1 cellular context compared by ENCODE assay signal in the genomic region with DNA sequence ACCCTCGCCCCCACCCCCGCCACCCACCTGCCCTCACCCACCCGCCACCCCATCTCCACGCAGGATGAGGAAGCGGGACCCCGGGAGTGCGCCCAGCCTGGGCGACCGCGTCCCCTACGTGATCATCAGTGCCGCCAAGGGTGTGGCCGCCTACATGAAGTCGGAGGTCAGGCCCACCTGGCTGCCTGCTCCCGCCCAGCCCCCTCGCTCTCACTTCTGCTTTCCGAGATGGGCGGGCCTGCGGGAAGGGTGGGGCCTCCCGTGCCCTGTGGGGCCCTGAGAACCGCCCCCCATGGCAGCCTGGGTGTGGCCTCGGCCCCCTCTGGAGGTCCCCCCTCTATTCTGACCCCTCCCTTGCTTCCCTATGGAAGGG.
A peak's percentile ranks its signal among the peaks of the same experiment; 100 is the strongest.
TF ChIP-seq lines count a peak whose summit lies in the region.

No MANE protein-coding gene starts in this region.

TF ChIP-seq in GM12878, 131 proteins besides CTCF, POLR2A, EP300 and RAD21 (continued from another document and continues in another):
- TF ChIP-seq ZBTB33 (IDR thresholded peaks at IDR 0.05) (no peak), BHLHE40 (IDR thresholded peaks at IDR 0.05; ENCODE audit: borderline replicate concordance in 1 of 2, low read depth in 2 of 2, low read length in 1 of 2) (peak; percentile 79 to 89), SMARCA5 (IDR thresholded peaks at IDR 0.05) (no peak), NFIC (IDR thresholded peaks at IDR 0.05; ENCODE audit: low read depth, low read length) (no peak), KDM1A (IDR thresholded peaks at IDR 0.05; ENCODE audit: borderline replicate concordance) (no peak), EGR1 (IDR thresholded peaks at IDR 0.05; ENCODE audit: borderline replicate concordance in 1 of 2, low read depth in 2 of 2, low read length in 2 of 2) (peak in 1 of 2 experiments; percentile 59; a peak in 2 of 3 replicates), ZSCAN29 (IDR thresholded peaks at IDR 0.05) (no peak), POLR2AphosphoS2 (IDR thresholded peaks at IDR 0.05; ENCODE audit: low read depth, low read length) (no peak), CHD1 (IDR thresholded peaks at IDR 0.05; ENCODE audit: low read depth, low read length) (no peak), MYB (IDR thresholded peaks at IDR 0.05; ENCODE audit: borderline replicate concordance, low read depth, low read length) (no peak), FOS (IDR thresholded peaks at IDR 0.05; ENCODE audit: borderline replicate concordance, extremely low read depth, insufficient read length) (no peak), DPF2 (IDR thresholded peaks at IDR 0.05) (peak; percentile 79), HDAC2 (IDR thresholded peaks at IDR 0.05) (no peak), NKRF (conservative IDR thresholded peaks at IDR 0.05) (no peak), GATAD2B (conservative IDR thresholded peaks at IDR 0.05; ENCODE audit: low read depth) (no peak), SREBF1 (IDR thresholded peaks at IDR 0.05; ENCODE audit: low read length) (no peak), STAT3 (IDR thresholded peaks at IDR 0.05; ENCODE audit: low read depth, low read length) (no peak), HCFC1 (IDR thresholded peaks at IDR 0.05; ENCODE audit: low read length) (no peak), ZNF592 (IDR thresholded peaks at IDR 0.05) (0 out of 2 replicates have a peak, but pooled peaks have one; percentile 16), TBL1XR1 (IDR thresholded peaks at IDR 0.05; ENCODE audit: low read depth, low read length) (no peak), POU2F2 (IDR thresholded peaks at IDR 0.05; ENCODE audit: borderline replicate concordance, low read depth, low read length) (peak; percentile 66; the same call in 2 of the 3 replicates), SIX5 (IDR thresholded peaks at IDR 0.05; ENCODE audit: low read depth, low read length, severe bottlenecking) (no peak), PAX8 (IDR thresholded peaks at IDR 0.05) (no peak), MEF2A (IDR thresholded peaks at IDR 0.05; ENCODE audit: insufficient read depth, low read depth, low read length) (0 out of 2 replicates have a peak, but pooled peaks have one; percentile 31), RELB (IDR thresholded peaks at IDR 0.05; ENCODE audit: low read depth) (no peak; the same call in 1 of the 2 replicates), MTA2 (IDR thresholded peaks at IDR 0.05; ENCODE audit: low read depth) (no peak), NBN (IDR thresholded peaks at IDR 0.05) (0 out of 2 replicates have a peak, but pooled peaks have one; percentile 13), ZNF24 (IDR thresholded peaks at IDR 0.05) (no peak; the same call in 1 of the 2 replicates), SP1 (IDR thresholded peaks at IDR 0.05; ENCODE audit: low read depth, low read length) (peak; percentile 78), ETV6 (conservative IDR thresholded peaks at IDR 0.05 in 1 of 2, IDR thresholded peaks at IDR 0.05 in 1 of 2; ENCODE audit: borderline replicate concordance in 1 of 2, low read depth in 1 of 2) (no peak), IRF4 (IDR thresholded peaks at IDR 0.05; ENCODE audit: low read depth, low read length) (peak; percentile 91), SRF (IDR thresholded peaks at IDR 0.05; ENCODE audit: low read depth in 2 of 2, low read length in 2 of 2) (0 out of 4 replicates have a peak, but pooled peaks of 1 of the 2 experiments have one; percentile 63), MXI1 (IDR thresholded peaks at IDR 0.05; ENCODE audit: low read depth, low read length) (peak; percentile 3; the same call in 1 of the 2 replicates), TAF1 (IDR thresholded peaks at IDR 0.05; ENCODE audit: borderline replicate concordance, low read depth, low read length) (no peak), STAT1 (conservative IDR thresholded peaks at IDR 0.05) (no peak), PML (IDR thresholded peaks at IDR 0.05; ENCODE audit: low read length) (no peak), RAD51 (IDR thresholded peaks at IDR 0.05) (no peak), YY1 (IDR thresholded peaks at IDR 0.05; ENCODE audit: low read depth, low read length) (peak; percentile 70; the same call in 1 of the 2 replicates), RUNX3 (IDR thresholded peaks at IDR 0.05; ENCODE audit: low read length) (peak; percentile 58; the same call in 1 of the 2 replicates), TCF7 (IDR thresholded peaks at IDR 0.05; ENCODE audit: borderline replicate concordance) (no peak)
- TF ChIP-seq, protein P1, sequence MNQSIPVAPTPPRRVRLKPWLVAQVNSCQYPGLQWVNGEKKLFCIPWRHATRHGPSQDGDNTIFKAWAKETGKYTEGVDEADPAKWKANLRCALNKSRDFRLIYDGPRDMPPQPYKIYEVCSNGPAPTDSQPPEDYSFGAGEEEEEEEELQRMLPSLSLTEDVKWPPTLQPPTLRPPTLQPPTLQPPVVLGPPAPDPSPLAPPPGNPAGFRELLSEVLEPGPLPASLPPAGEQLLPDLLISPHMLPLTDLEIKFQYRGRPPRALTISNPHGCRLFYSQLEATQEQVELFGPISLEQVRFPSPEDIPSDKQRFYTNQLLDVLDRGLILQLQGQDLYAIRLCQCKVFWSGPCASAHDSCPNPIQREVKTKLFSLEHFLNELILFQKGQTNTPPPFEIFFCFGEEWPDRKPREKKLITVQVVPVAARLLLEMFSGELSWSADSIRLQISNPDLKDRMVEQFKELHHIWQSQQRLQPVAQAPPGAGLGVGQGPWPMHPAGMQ (IDR thresholded peaks at IDR 0.05; ENCODE audit: borderline replicate concordance) = no peak
- TF ChIP-seq, protein P2, sequence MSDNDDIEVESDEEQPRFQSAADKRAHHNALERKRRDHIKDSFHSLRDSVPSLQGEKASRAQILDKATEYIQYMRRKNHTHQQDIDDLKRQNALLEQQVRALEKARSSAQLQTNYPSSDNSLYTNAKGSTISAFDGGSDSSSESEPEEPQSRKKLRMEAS (IDR thresholded peaks at IDR 0.05; ENCODE audit: low read depth, low read length) = no peak; the same call in none of the 2 replicates
- TF ChIP-seq, protein P3, sequence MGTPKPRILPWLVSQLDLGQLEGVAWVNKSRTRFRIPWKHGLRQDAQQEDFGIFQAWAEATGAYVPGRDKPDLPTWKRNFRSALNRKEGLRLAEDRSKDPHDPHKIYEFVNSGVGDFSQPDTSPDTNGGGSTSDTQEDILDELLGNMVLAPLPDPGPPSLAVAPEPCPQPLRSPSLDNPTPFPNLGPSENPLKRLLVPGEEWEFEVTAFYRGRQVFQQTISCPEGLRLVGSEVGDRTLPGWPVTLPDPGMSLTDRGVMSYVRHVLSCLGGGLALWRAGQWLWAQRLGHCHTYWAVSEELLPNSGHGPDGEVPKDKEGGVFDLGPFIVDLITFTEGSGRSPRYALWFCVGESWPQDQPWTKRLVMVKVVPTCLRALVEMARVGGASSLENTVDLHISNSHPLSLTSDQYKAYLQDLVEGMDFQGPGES (IDR thresholded peaks at IDR 0.05) = no peak
- TF ChIP-seq, protein P4, sequence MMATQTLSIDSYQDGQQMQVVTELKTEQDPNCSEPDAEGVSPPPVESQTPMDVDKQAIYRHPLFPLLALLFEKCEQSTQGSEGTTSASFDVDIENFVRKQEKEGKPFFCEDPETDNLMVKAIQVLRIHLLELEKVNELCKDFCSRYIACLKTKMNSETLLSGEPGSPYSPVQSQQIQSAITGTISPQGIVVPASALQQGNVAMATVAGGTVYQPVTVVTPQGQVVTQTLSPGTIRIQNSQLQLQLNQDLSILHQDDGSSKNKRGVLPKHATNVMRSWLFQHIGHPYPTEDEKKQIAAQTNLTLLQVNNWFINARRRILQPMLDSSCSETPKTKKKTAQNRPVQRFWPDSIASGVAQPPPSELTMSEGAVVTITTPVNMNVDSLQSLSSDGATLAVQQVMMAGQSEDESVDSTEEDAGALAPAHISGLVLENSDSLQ (IDR thresholded peaks at IDR 0.05) = no peak; the same call in 1 of the 2 replicates
- TF ChIP-seq, protein P5, sequence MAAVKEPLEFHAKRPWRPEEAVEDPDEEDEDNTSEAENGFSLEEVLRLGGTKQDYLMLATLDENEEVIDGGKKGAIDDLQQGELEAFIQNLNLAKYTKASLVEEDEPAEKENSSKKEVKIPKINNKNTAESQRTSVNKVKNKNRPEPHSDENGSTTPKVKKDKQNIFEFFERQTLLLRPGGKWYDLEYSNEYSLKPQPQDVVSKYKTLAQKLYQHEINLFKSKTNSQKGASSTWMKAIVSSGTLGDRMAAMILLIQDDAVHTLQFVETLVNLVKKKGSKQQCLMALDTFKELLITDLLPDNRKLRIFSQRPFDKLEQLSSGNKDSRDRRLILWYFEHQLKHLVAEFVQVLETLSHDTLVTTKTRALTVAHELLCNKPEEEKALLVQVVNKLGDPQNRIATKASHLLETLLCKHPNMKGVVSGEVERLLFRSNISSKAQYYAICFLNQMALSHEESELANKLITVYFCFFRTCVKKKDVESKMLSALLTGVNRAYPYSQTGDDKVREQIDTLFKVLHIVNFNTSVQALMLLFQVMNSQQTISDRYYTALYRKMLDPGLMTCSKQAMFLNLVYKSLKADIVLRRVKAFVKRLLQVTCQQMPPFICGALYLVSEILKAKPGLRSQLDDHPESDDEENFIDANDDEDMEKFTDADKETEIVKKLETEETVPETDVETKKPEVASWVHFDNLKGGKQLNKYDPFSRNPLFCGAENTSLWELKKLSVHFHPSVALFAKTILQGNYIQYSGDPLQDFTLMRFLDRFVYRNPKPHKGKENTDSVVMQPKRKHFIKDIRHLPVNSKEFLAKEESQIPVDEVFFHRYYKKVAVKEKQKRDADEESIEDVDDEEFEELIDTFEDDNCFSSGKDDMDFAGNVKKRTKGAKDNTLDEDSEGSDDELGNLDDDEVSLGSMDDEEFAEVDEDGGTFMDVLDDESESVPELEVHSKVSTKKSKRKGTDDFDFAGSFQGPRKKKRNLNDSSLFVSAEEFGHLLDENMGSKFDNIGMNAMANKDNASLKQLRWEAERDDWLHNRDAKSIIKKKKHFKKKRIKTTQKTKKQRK (IDR thresholded peaks at IDR 0.05; ENCODE audit: low read depth, low read length) = no peak
